12 cellular contexts compared by ENCODE assay signal in the genomic region with DNA sequence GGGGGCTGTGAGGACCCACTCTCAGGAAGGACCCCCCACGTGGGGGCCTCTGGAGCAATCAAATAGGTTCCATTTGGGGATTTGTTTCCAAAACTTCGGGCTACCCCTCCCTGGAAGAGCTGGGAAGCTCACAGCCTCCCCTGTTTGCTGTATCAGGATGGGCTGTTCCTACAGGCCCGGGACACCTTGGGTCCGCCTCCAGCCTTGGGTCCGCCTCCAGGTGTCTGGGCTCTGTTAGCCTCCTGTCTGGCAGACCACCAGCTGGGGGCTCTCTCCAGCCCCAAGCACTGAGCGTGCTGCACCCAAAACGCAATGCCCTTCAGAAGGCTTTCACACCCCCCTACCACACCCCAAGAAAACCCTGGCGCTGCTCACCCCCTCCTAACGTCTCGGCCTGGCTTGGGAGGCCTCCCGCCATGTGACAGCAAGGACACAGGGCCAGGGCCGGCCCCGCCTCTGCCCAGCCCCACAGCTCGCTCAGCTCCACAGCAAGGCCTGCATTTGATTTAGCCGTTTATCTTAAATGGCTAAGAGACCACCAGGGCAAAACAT. TPM values are rescaled to one million over a fixed set of nuclear protein-coding genes. Genes with fewer than 3 reads are reported as not detected.
A peak's percentile ranks its signal among the peaks of the same experiment; 100 is the strongest.
DNase-seq lines count a peak whose midpoint lies in the region; TF ChIP-seq lines count a peak whose summit lies in the region.
"Had no signal": no experiment of that assay in that cellular context is flagged by ENCODE, and none has a peak within 500 bp of the region (broad histone marks: within the 10 kb centered on the region; RNA-seq: fewer than 3 reads in every experiment).

No MANE protein-coding gene starts in this region.

- H3K4me3 Mint-ChIP-seq in activated naive CD4-positive, alpha-beta T cell treated with anti-CD3 and anti-CD28 coated beads, Interleukin-2, amount 50 U/mL, for 24 hours = peak overlapping the region; percentile 73

- H3K27me3 Mint-ChIP-seq in activated naive CD4-positive, alpha-beta T cell treated with anti-CD3 and anti-CD28 coated beads, Interleukin-2, amount 50 U/mL, for 24 hours = no peaks in the 10 kb centered on the region

- H3K27ac ChIP-seq in thyroid gland = peak overlapping the region; percentile 38 to 73 (median 69)
- H3K27ac ChIP-seq: gastroesophageal sphincter, parathyroid adenoma had no signal

- intact Hi-C loops in thyroid gland (cut with DNase I) = loop anchor here (10.0 kb wide), 1 partner anchor 327 kb away; no protein-coding TSS in a partner anchor

- H3K4me1 ChIP-seq in thyroid gland = peaks cover 13 to 27% of the 10 kb centered on the region in 2 donors
- H3K4me1 ChIP-seq: parathyroid adenoma had no signal

- no peaks in the 10 kb centered on the region for H3K27me3 ChIP-seq in thyroid gland

- H3K4me1 Mint-ChIP-seq in activated naive CD4-positive, alpha-beta T cell treated with anti-CD3 and anti-CD28 coated beads, Interleukin-2, amount 50 U/mL, for 24 hours = peaks cover 90% of the 10 kb centered on the region

- TF ChIP-seq CTCF in thyroid gland (IDR thresholded peaks at IDR 0.05) = no peak

- H3K27ac Mint-ChIP-seq in activated naive CD4-positive, alpha-beta T cell treated with anti-CD3 and anti-CD28 coated beads, Interleukin-2, amount 50 U/mL, for 24 hours = peak overlapping the region; percentile 97

- peaks cover 8% of the 10 kb centered on the region for H3K36me3 Mint-ChIP-seq in activated naive CD4-positive, alpha-beta T cell treated with anti-CD3 and anti-CD28 coated beads, Interleukin-2, amount 50 U/mL, for 24 hours

- H3K9me3 Mint-ChIP-seq in activated naive CD4-positive, alpha-beta T cell treated with anti-CD3 and anti-CD28 coated beads, Interleukin-2, amount 50 U/mL, for 24 hours = no peaks in the 10 kb centered on the region

- no peaks in the 10 kb centered on the region for H3K36me3 ChIP-seq in thyroid gland
- H3K36me3 ChIP-seq: gastroesophageal sphincter had no signal

- TF ChIP-seq POLR2A in thyroid gland (IDR thresholded peaks at IDR 0.05) = peak in 1 of 2 donors; percentile 58

- peak; percentile 59 for DNase-seq in activated T-cell treated with anti-CD3 and anti-CD28 coated beads, Interleukin-2, amount 50 U/mL, for 1 hour
- DNase-seq in activated T-cell treated with anti-CD3 and anti-CD28 coated beads for 4 hours = no peak
- peak; percentile 95 for DNase-seq in islet precursor cell
- peak; percentile 83 to 85 for DNase-seq in thyroid gland
- DNase-seq in SKM-1 (lab: John Stamatoyannopoulos, UW; ENCODE audit: unreplicated experiment) = no peak
- DNase-seq in DMS53 treated with DMSO at 0.1 percent for 48 hours (lab: John Stamatoyannopoulos, UW; ENCODE audit: unreplicated experiment) = no peak
- no peak for DNase-seq in NCI-H345 treated with DMSO at 0.1 percent for 48 hours (lab: John Stamatoyannopoulos, UW; ENCODE audit: unreplicated experiment)
- DNase-seq: amniotic stem cell, NCI-H2081 treated with DMSO at 0.1 percent for 48 hours had no signal

- peak overlapping the region in 1 of 3 donors; percentile 36 for H3K4me3 ChIP-seq in thyroid gland (replicated peaks in 1 of 3)
- H3K4me3 ChIP-seq: gastroesophageal sphincter had no signal

- H3K9me3 ChIP-seq in thyroid gland = no peaks in the 10 kb centered on the region

- WGBS in thyroid gland, 2 donors = 18% methylated on average over 7 to 9 of the region's 15 CpGs

RNA-seq across cellular contexts. Expression of gene BCL11B, which starts 40.1 kb away (rescaled TPM):
- 1 to 10 TPM in 3 of 4 donors, under 1 TPM in 1; 0.81 to 4.3 (median 2.3) TPM for total RNA-seq in thyroid gland

Comparison
In these comparisons a context has a peak if more than half of its experiments do, and no peak if none do; other contexts are left out.
1. DNase-seq: peak in activated T-cell treated with anti-CD3 and anti-CD28 coated beads, Interleukin-2, amount 50 U/mL, for 1 hour (single experiment), islet precursor cell (single experiment) and thyroid gland (2 of 2); none in activated T-cell treated with anti-CD3 and anti-CD28 coated beads for 4 hours (single experiment), SKM-1 (single experiment), DMS53 treated with DMSO at 0.1 percent for 48 hours (single experiment) and NCI-H345 treated with DMSO at 0.1 percent for 48 hours (single experiment).